31 cellular contexts compared by ENCODE assay signal in the genomic region with DNA sequence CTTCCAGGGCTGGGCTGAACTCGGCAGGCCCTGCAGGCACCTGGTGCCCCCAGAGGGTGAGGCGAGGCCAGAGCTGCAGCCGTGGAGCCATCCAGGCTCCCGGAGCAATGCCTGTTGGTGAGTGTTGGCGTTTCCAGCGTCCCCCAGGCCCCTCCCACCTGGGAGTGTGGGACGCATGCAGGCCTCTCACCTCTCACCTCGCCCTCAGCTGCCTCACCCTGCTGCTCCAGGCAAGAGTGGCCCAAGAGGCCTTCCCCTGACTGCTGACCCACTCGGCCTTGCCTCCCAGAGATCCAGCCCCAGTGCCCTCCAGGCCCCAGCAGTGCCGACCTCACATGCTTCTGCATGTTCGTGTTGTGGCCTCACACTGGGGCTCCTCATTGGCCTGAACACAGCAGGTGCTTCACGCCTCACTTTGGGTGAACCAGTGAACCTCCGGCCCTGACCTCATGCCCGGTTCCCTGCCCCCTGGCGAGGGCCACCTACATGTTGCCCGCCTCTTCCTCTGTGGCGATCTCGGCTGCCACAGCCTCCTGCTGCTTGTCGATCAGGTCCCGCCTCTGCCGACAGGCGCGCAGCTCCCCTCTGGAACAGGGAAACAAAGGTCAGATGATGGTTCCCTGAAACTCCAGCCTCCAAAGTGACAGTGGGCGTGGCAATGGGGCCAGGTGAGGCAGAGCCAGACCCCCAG. TPM values are rescaled to one million over a fixed set of nuclear protein-coding genes. Genes with fewer than 3 reads are reported as not detected.
"Had no signal": no experiment of that assay in that cellular context is flagged by ENCODE, and none has a peak within 500 bp of the region (broad histone marks: within the 10 kb centered on the region; RNA-seq: fewer than 3 reads in every experiment).

No MANE protein-coding gene starts in this region.

- H3K27me3 Mint-ChIP-seq: activated CD4-positive, alpha-beta T cell treated with anti-CD3 and anti-CD28 coated beads for 36 hours had no signal

- H3K4me1 Mint-ChIP-seq: activated CD4-positive, alpha-beta T cell treated with anti-CD3 and anti-CD28 coated beads for 36 hours; activated naive CD4-positive, alpha-beta T cell treated with anti-CD3 and anti-CD28 coated beads, Interleukin-2, amount 10 ng/mL, durations not matched to agents 7 days and 5 days; activated naive CD8-positive, alpha-beta T cell treated with anti-CD3 and anti-CD28 coated beads for 36 hours had no signal

- DNase-seq: activated CD4-positive, alpha-beta T cell treated with anti-CD3 and anti-CD28 coated beads for 36 hours; activated CD4-positive, alpha-beta T cell treated with anti-CD3 and anti-CD28 coated beads, Interleukin-2, amount 50 U/mL, for 1 hour; activated CD8-positive, alpha-beta memory T cell treated with anti-CD3 and anti-CD28 coated beads, Interleukin-2, amount 50 U/mL, for 4 hours; activated CD8-positive, alpha-beta T cell treated with anti-CD3 and anti-CD28 coated beads for 36 hours; activated gamma-delta T cell treated with Interleukin-2 at 50 U/mL for 16 hours; activated naive CD4-positive, alpha-beta T cell treated with anti-CD3 and anti-CD28 coated beads, Interleukin-2, amount 10 ng/mL, durations not matched to agents 7 days and 5 days; activated naive CD8-positive, alpha-beta T cell treated with anti-CD3 and anti-CD28 coated beads for 36 hours; activated T-cell treated with anti-CD3 and anti-CD28 coated beads, Interleukin-2, amount 50 U/mL, for 72 hours; anterior cingulate cortex; NCI-H1092; NCI-H1417 treated with DMSO at 0.1 percent for 48 hours; NCI-H1694; NCI-H2029; NCI-H2107; NCI-H2171 treated with DMSO at 0.1 percent for 48 hours; NCI-H226; NCI-H526; NCI-H774; OCI-M1; SHP77 treated with DMSO at 0.1 percent for 48 hours; T-helper 2 cell had no signal

- H3K27ac Mint-ChIP-seq: activated CD4-positive, alpha-beta T cell treated with anti-CD3 and anti-CD28 coated beads for 36 hours; activated CD8-positive, alpha-beta T cell treated with anti-CD3 and anti-CD28 coated beads for 36 hours; activated naive CD4-positive, alpha-beta T cell treated with anti-CD3 and anti-CD28 coated beads, Interleukin-2, amount 10 ng/mL, durations not matched to agents 7 days and 5 days; activated naive CD8-positive, alpha-beta T cell treated with anti-CD3 and anti-CD28 coated beads for 36 hours; activated T-cell treated with anti-CD3 and anti-CD28 coated beads, Interleukin-2, amount 50 U/mL, for 72 hours; activated T-helper 2 cell treated with anti-CD3 and anti-CD28 coated beads, Interferon-gamma antibody, Interleukin-2, Interleukin-4, amounts not matched to agents 10 μg/mL and 5 μg/mL and 100 μg/mL, durations not matched to agents 14 hours and 24 hours and 36 hours; IgD-negative memory B cell had no signal

- ATAC-seq: activated CD4-positive, alpha-beta T cell treated with anti-CD3 and anti-CD28 coated beads for 36 hours; activated CD8-positive, alpha-beta T cell treated with anti-CD3 and anti-CD28 coated beads for 36 hours; activated T-cell treated with anti-CD3 and anti-CD28 coated beads, Interleukin-2, amount 50 U/mL, for 72 hours; Panc1 had no signal

- H3K4me2 ChIP-seq: KMS-11 had no signal

- H3K9me3 Mint-ChIP-seq: activated CD8-positive, alpha-beta T cell treated with anti-CD3 and anti-CD28 coated beads for 36 hours; activated naive CD8-positive, alpha-beta T cell treated with anti-CD3 and anti-CD28 coated beads for 36 hours; activated T-cell treated with anti-CD3 and anti-CD28 coated beads, Interleukin-2, amount 50 U/mL, for 72 hours; activated T-helper 2 cell treated with anti-CD3 and anti-CD28 coated beads, Interferon-gamma antibody, Interleukin-2, Interleukin-4, amounts not matched to agents 10 μg/mL and 5 μg/mL and 100 μg/mL, durations not matched to agents 14 hours and 24 hours and 36 hours; IgD-negative memory B cell had no signal

- H3K9ac ChIP-seq: KMS-11 had no signal

- H3K4me3 Mint-ChIP-seq: activated CD4-positive, alpha-beta T cell treated with anti-CD3 and anti-CD28 coated beads for 36 hours; activated CD8-positive, alpha-beta T cell treated with anti-CD3 and anti-CD28 coated beads for 36 hours; activated naive CD4-positive, alpha-beta T cell treated with anti-CD3 and anti-CD28 coated beads, Interleukin-2, amount 10 ng/mL, durations not matched to agents 7 days and 5 days; activated naive CD8-positive, alpha-beta T cell treated with anti-CD3 and anti-CD28 coated beads for 36 hours; activated T-cell treated with anti-CD3 and anti-CD28 coated beads, Interleukin-2, amount 50 U/mL, for 72 hours; IgD-negative memory B cell had no signal

- H3K27ac ChIP-seq: KMS-11, RWPE1, VCaP had no signal

- H3K36me3 Mint-ChIP-seq: activated naive CD4-positive, alpha-beta T cell treated with anti-CD3 and anti-CD28 coated beads, Interleukin-2, amount 10 ng/mL, durations not matched to agents 7 days and 5 days; activated naive CD8-positive, alpha-beta T cell treated with anti-CD3 and anti-CD28 coated beads for 36 hours; IgD-negative memory B cell had no signal

RNA-seq across cellular contexts. Expression of a gene that starts 17.0 kb away (rescaled TPM):
- total RNA-seq: activated T-cell treated with anti-CD3 and anti-CD28 coated beads, Interleukin-2, amount 50 U/mL, for 72 hours; activated T-helper 2 cell treated with anti-CD3 and anti-CD28 coated beads, Interferon-gamma antibody, Interleukin-2, Interleukin-4, amounts not matched to agents 10 μg/mL and 5 μg/mL and 100 μg/mL, durations not matched to agents 14 hours and 24 hours and 36 hours; cardiac septum; MCF 10A; NCI-H460; SK-MEL-5 had no signal
- polyA plus RNA-seq: IgD-negative memory B cell had no signal

RNA-seq across cellular contexts. Expression of a gene that starts 32.5 kb away (rescaled TPM):
- total RNA-seq: activated CD4-positive, alpha-beta T cell treated with anti-CD3 and anti-CD28 coated beads for 36 hours; activated CD8-positive, alpha-beta T cell treated with anti-CD3 and anti-CD28 coated beads for 36 hours; activated naive CD8-positive, alpha-beta T cell treated with anti-CD3 and anti-CD28 coated beads for 36 hours; activated T-cell treated with anti-CD3 and anti-CD28 coated beads, Interleukin-2, amount 50 U/mL, for 72 hours; activated T-helper 2 cell treated with anti-CD3 and anti-CD28 coated beads, Interferon-gamma antibody, Interleukin-2, Interleukin-4, amounts not matched to agents 10 μg/mL and 5 μg/mL and 100 μg/mL, durations not matched to agents 14 hours and 24 hours and 36 hours; MCF 10A; NCI-H460 had no signal
- polyA plus RNA-seq: IgD-negative memory B cell had no signal
